ENCODE assay signal across 8 cellular contexts in the genomic region with DNA sequence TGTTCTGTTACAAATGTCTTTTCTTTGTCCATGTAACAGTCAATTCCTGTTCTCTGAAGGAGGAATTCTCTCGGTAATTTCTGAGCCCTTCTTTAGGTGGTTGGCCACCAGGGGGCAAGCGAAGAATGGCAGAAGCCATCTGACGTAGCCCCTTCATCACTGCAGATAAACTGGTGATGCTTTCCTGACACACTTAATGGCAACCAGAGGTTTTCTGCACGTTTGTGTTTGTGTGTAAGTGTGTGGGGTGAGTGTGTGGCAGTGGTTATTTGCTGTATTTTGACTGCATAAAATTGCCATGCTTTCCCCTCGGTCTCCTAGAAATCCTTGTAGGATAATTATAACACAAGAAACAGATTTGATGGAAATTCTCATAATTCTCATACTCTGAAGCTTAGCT.
DNase-seq lines count a peak whose midpoint lies in the region; ATAC-seq and TF ChIP-seq lines count a peak whose summit lies in the region.

No MANE protein-coding gene starts in this region.

- H3K4me1 ChIP-seq in Panc1 (ENCODE audit: control insufficient read depth, insufficient read depth, low read length) (no peaks in the 10 kb centered on the region; the same call in 1 of the 2 replicates), thyroid gland (no peaks in the 10 kb centered on the region)

- no peak overlapping the region for H3K27ac ChIP-seq in Panc1 (ENCODE audit: low read length)
- H3K27ac ChIP-seq in thyroid gland: no peak overlapping the region

- in situ Hi-C loops in Panc1 (cut with HindIII; ENCODE audit: low pct_unique_long_range_greater_than_20kb, low sequenced_read_pairs): no loop called here

- peak; percentile 48 for ATAC-seq in GM18517 (IDR thresholded peaks at IDR 0.05; ENCODE audit: unreplicated experiment)
- ATAC-seq in Panc1: peak; percentile 81

- peak; percentile 40 for DNase-seq in AG09309 (ENCODE audit: low read depth)
- peak; percentile 68 for DNase-seq in HT-29 (ENCODE audit: low spot score)
- peak; percentile 39 for DNase-seq in Panc1 (ENCODE audit: low read depth, low spot score)
- peak; percentile 23 for DNase-seq in activated T-helper 1 cell treated with Interleukin-2 at 50 U/mL for 16 hours (ENCODE audit: low read depth)
- DNase-seq in fibroblast of the conjunctiva (ENCODE audit: low read depth): peak; percentile 64
- peak in 51 of 56 donors; percentile 13 to 91 (median 68) for DNase-seq in nucleus accumbens (lab: John Stamatoyannopoulos, UW)
- peak; percentile 80 to 86 for DNase-seq in thyroid gland

- WGBS in thyroid gland, 2 donors: 15 to 27% methylated on average over 5 of the region's 5 CpGs

- POLR2A ChIA-PET in Panc1 (lab: Charles Lee): no interaction called here

- H3K9me3 ChIP-seq in Panc1 (ENCODE audit: control insufficient read depth, insufficient read depth, low read depth, low read length) (no peaks in the 10 kb centered on the region), thyroid gland (no peaks in the 10 kb centered on the region)

- no peaks in the 10 kb centered on the region for H3K36me3 ChIP-seq in Panc1 (ENCODE audit: control insufficient read depth, insufficient read depth, low read length)
- H3K36me3 ChIP-seq in thyroid gland: no peaks in the 10 kb centered on the region

- TF ChIP-seq CTCF in AG09309 (IDR thresholded peaks at IDR 0.05; ENCODE audit: control insufficient read depth, insufficient read depth, low read depth, low read length, missing control alignments) (peak; percentile 81), Panc1 (IDR thresholded peaks at IDR 0.05) (peak; percentile 81), thyroid gland (IDR thresholded peaks at IDR 0.05) (peak; percentile 41 to 80 (median 73))

- H3K27me3 ChIP-seq in Panc1 (ENCODE audit: control insufficient read depth, insufficient read depth, low read length) (no peaks in the 10 kb centered on the region), thyroid gland (no peaks in the 10 kb centered on the region)

- CTCF ChIA-PET in Panc1 (lab: Charles Lee): interaction anchor here (1.2 kb wide), 1 partner anchor 328 kb away, joined by 7 read pairs; no protein-coding TSS in a partner anchor

- intact Hi-C loops in Panc1 (cut with micrococcal nuclease; ENCODE audit: unreplicated experiment) (loop anchor here (1.0 kb wide), 1 partner anchor 328 kb away; no protein-coding TSS in a partner anchor), thyroid gland (cut with DNase I) (loop anchor here (5.0 kb wide), 1 partner anchor 327 kb away; no protein-coding TSS in a partner anchor)

- no TSS peak for BruUV-seq in Panc1 (replicated peaks; lab: Mats Ljungman, UMichigan)

- no peak for TF ChIP-seq POLR2A in thyroid gland (IDR thresholded peaks at IDR 0.05)

- H3K4me3 ChIP-seq in AG09309 (ENCODE audit: control insufficient read depth, low read depth, low read length) (no peak overlapping the region), Panc1 (ENCODE audit: low read depth in 2 of 2, low read length in 2 of 2) (no peak overlapping the region), thyroid gland (replicated peaks in 1 of 3) (no peak overlapping the region)

Comparison
In these comparisons a context has a peak if more than half of its experiments do, and no peak if none do; other contexts are left out.
1. DNase-seq: peak in every context shown above with its lines; median percentile 83 in thyroid gland; 68 in HT-29; 68 in nucleus accumbens; 64 in fibroblast of the conjunctiva; 40 in AG09309; 39 in Panc1; 23 in activated T-helper 1 cell treated with Interleukin-2 at 50 U/mL for 16 hours.